Comparison of ENCODE assay signal across 8 cellular contexts in the genomic region with DNA sequence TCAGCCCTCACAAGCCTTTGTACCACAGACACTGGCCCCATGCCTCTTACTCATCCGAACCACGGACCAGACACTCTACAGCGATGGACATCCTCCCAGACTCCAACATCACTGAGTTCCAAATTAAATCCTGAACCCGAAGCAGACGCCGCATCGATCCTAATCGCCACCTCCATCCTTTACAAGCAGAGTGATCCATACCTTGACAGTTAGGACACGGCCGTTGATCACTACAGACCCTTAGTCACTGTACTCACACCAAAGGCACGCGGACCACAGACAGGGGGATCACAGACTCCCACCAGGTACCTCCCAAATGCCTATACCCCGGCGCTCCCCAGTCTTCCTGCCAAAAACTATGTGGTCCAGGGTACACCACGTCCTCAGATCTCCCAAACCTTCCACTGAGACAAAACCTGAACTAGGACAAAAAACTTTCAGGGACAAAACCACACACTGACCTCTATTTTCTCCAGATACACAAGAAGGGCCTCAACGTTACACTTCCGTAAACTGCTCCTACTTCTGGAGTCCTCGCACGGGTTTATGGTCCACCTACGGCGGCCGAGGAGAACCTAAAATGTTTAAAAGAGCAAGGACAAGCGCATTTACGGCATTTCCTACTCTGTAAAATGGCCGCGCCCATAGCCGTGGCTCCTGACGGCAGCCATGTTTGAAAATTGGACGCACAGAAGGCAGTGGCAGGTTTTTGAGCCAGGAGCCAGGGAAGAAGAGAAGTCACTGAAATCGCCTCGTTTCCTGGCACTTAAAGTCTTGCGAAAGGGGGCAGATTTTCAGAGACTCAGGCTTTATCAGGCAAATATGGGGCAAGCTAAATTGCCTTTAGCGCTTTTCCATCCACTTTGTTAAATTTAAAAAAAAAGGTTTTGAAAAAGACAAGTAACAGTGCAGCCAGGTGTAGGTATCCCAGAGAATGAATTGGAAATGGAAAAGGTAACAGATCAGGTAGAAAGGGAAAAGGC.
DNase-seq lines count a peak whose midpoint lies in the region; ATAC-seq and TF ChIP-seq lines count a peak whose summit lies in the region.

TSS of gene ZNF350 (minus strand) at position 532 of the 983 bp plus-strand sequence. CDS start 12,480 bp downstream, outside the sequence.

- H3K36me3 Mint-ChIP-seq in activated naive CD4-positive, alpha-beta T cell treated with anti-CD3 and anti-CD28 coated beads, Interleukin-2, amount 50 U/mL, for 24 hours = peaks cover 47% of the 10 kb centered on the region

- H3K36me3 ChIP-seq in Loucy (ENCODE audit: insufficient read depth, low read length) (no peaks in the 10 kb centered on the region), SK-N-MC (ENCODE audit: insufficient read depth, low read length) (no peaks in the 10 kb centered on the region)

- H3K27ac ChIP-seq in SK-N-MC = peak within 1 kb of the TSS; percentile 35; the same call in 1 of the 2 replicates

- no peak for TF ChIP-seq CTCF in Loucy (conservative IDR thresholded peaks at IDR 0.05; ENCODE audit: low read length)

- H3K79me2 ChIP-seq in Loucy (ENCODE audit: insufficient read depth, low read length) = peaks cover 43% of the 10 kb centered on the region

- H3K4me3 Mint-ChIP-seq in activated naive CD4-positive, alpha-beta T cell treated with anti-CD3 and anti-CD28 coated beads, Interleukin-2, amount 50 U/mL, for 24 hours = peak within 1 kb of the TSS; percentile 98

- peaks cover 26% of the 10 kb centered on the region for H3K9me3 Mint-ChIP-seq in activated naive CD4-positive, alpha-beta T cell treated with anti-CD3 and anti-CD28 coated beads, Interleukin-2, amount 50 U/mL, for 24 hours

- H3K9ac ChIP-seq in Loucy (ENCODE audit: low read depth, low read length, poor library complexity, severe bottlenecking) (peak within 1 kb of the TSS; percentile 93), SK-N-MC (ENCODE audit: insufficient read length) (peak within 1 kb of the TSS; percentile 94)

- peaks cover 8% of the 10 kb centered on the region for H4K20me1 ChIP-seq in Loucy (ENCODE audit: insufficient read depth, low read length, poor library complexity, severe bottlenecking)

- peak within 1 kb of the TSS; percentile 98 for H3K4me3 ChIP-seq in Loucy (ENCODE audit: low read length, poor library complexity, severe bottlenecking)
- peak within 1 kb of the TSS; percentile 94 for H3K4me3 ChIP-seq in SK-N-MC

- peak; percentile 85 for ATAC-seq in GM21717 (IDR thresholded peaks at IDR 0.05; ENCODE audit: unreplicated experiment)

- H3K27me3 ChIP-seq in Loucy (ENCODE audit: insufficient read depth, low read length, poor library complexity, severe bottlenecking) = no peaks in the 10 kb centered on the region

- peaks cover 9% of the 10 kb centered on the region for H3K4me1 ChIP-seq in Loucy (ENCODE audit: insufficient read depth, low read length, poor library complexity, severe bottlenecking)

- peaks cover 24% of the 10 kb centered on the region for H3K4me1 Mint-ChIP-seq in activated naive CD4-positive, alpha-beta T cell treated with anti-CD3 and anti-CD28 coated beads, Interleukin-2, amount 50 U/mL, for 24 hours

- H3K4me2 ChIP-seq in Loucy (ENCODE audit: low read depth, low read length, poor library complexity, severe bottlenecking) = peak within 1 kb of the TSS; percentile 97

- H3F3A ChIP-seq in Loucy (ENCODE audit: low read depth) = no peaks in the 10 kb centered on the region

- DNase-seq in DMS 273 (lab: John Stamatoyannopoulos, UW; ENCODE audit: unreplicated experiment) (peak; percentile 98), SK-N-MC (ENCODE audit: low read depth, low spot score) (peak; percentile 76), globus pallidus (ENCODE audit: low spot score) (peak; percentile 96), nucleus accumbens (lab: John Stamatoyannopoulos, UW) (peak; percentile 64 to 99 (median 92)), superior temporal gyrus (ENCODE audit: extremely low spot score) (peak; percentile 97)

- H3K9me2 ChIP-seq in Loucy (replicated peaks; ENCODE audit: low read depth, low read length) = no peaks in the 10 kb centered on the region

- H3K27me3 Mint-ChIP-seq in activated naive CD4-positive, alpha-beta T cell treated with anti-CD3 and anti-CD28 coated beads, Interleukin-2, amount 50 U/mL, for 24 hours = no peaks in the 10 kb centered on the region

- H2AFZ ChIP-seq in Loucy (ENCODE audit: low read length) = peak within 1 kb of the TSS; percentile 83

- H3K9me3 ChIP-seq in Loucy (ENCODE audit: insufficient read depth, low read depth, low read length) (no peaks in the 10 kb centered on the region), SK-N-MC (ENCODE audit: low read depth, low read length) (peaks cover 10% of the 10 kb centered on the region; the same call in 1 of the 2 replicates)

- H3K27ac Mint-ChIP-seq in activated naive CD4-positive, alpha-beta T cell treated with anti-CD3 and anti-CD28 coated beads, Interleukin-2, amount 50 U/mL, for 24 hours = peak within 1 kb of the TSS; percentile 97

Comparison
In these comparisons a context has a peak if more than half of its experiments do, and no peak if none do; other contexts are left out.
1. Peak in every context shown above with its lines: DNase-seq, ATAC-seq, H3K4me3 ChIP-seq and H3K27ac ChIP-seq.